Comparison of ENCODE assay signal across 17 cellular contexts in genomic region chr15:87080547-87080946, GRCh38.
DNase-seq lines count a peak whose midpoint lies in the region; ATAC-seq, FAIRE-seq and TF ChIP-seq lines count a peak whose summit lies in the region.
"Had no signal": no experiment of that assay in that cellular context is flagged by ENCODE, and none has a peak within 500 bp of the region (broad histone marks: within the 10 kb centered on the region; RNA-seq: fewer than 3 reads in every experiment).

No MANE protein-coding gene starts in this region.

- peak overlapping the region; percentile 20 for H3K27ac Mint-ChIP-seq in astrocyte (ENCODE audit: unreplicated experiment)
- H3K27ac Mint-ChIP-seq in effector memory CD8-positive, alpha-beta T cell, result no peak overlapping the region
- H3K27ac Mint-ChIP-seq: CD4-positive, CD25-positive, alpha-beta regulatory T cell had no signal

- H3K27me3 Mint-ChIP-seq in astrocyte (ENCODE audit: low read depth, unreplicated experiment), result no peaks in the 10 kb centered on the region
- H3K27me3 Mint-ChIP-seq in activated T-cell treated with anti-CD3 and anti-CD28 coated beads, Interleukin-2, amount 50 U/mL, for 4 hours (ENCODE audit: low read depth), result peaks cover 7% of the 10 kb centered on the region
- H3K27me3 Mint-ChIP-seq in effector memory CD8-positive, alpha-beta T cell, result peaks cover 5 to 8% of the 10 kb centered on the region in 2 donors
- H3K27me3 Mint-ChIP-seq: CD4-positive, CD25-positive, alpha-beta regulatory T cell had no signal

- H3K4me1 ChIP-seq in astrocyte (ENCODE audit: insufficient read depth, low read length), result no peaks in the 10 kb centered on the region
- H3K4me1 ChIP-seq in osteoblast (ENCODE audit: insufficient read depth, low read length), result no peaks in the 10 kb centered on the region
- no peaks in the 10 kb centered on the region for H3K4me1 ChIP-seq in mammary epithelial cell (ENCODE audit: insufficient read depth, low read length)
- H3K4me1 ChIP-seq: BLaER1 treated with 17β-estradiol and CSF1 and Interleukin-3, amounts not matched to agents 10 nM and 100 nM had no signal

- H3K9me3 ChIP-seq in astrocyte (ENCODE audit: insufficient read depth, low read depth, low read length), result no peaks in the 10 kb centered on the region
- H3K9me3 ChIP-seq in osteoblast (ENCODE audit: low read depth, low read length), result no peaks in the 10 kb centered on the region
- no peaks in the 10 kb centered on the region for H3K9me3 ChIP-seq in mammary epithelial cell (replicated peaks; ENCODE audit: insufficient read depth, low read length)
- H3K9me3 ChIP-seq: BLaER1 treated with 17β-estradiol and CSF1 and Interleukin-3, amounts not matched to agents 10 nM and 100 nM had no signal

- no TSS peak for BruUV-seq in mammary epithelial cell (replicated peaks; lab: Mats Ljungman, UMichigan)

- WGBS in mammary epithelial cell (ENCODE audit: low coverage, missing lambda C conversion rate), result 66% methylated on average over 5 of the region's 5 CpGs

- in situ Hi-C loops in mammary epithelial cell (cut with MboI; ENCODE audit: low sequenced_read_pairs in 2 of 2), result no loop called here

- ATAC-seq in activated T-cell treated with anti-CD3 and anti-CD28 coated beads, Interleukin-2, amount 50 U/mL, for 4 hours, result no peak
- no peak for ATAC-seq in effector memory CD8-positive, alpha-beta T cell (replicated peaks)
- ATAC-seq: GM12878 had no signal

- H4K20me1 ChIP-seq in astrocyte (ENCODE audit: insufficient read depth, low read length) (no peaks in the 10 kb centered on the region), osteoblast (ENCODE audit: insufficient read depth, low read length) (no peaks in the 10 kb centered on the region), mammary epithelial cell (ENCODE audit: insufficient read depth, low read length) (no peaks in the 10 kb centered on the region)
- H4K20me1 ChIP-seq: BLaER1 treated with 17β-estradiol and CSF1 and Interleukin-3, amounts not matched to agents 10 nM and 100 nM had no signal

- H3K4me3 ChIP-seq in astrocyte (ENCODE audit: insufficient read depth, low read depth, low read length) (no peak overlapping the region), osteoblast (ENCODE audit: insufficient read depth, low read length) (no peak overlapping the region), mammary epithelial cell (replicated peaks in 1 of 3; ENCODE audit: insufficient read depth in 1 of 3, low read depth in 2 of 3, low read length in 3 of 3) (no peak overlapping the region)
- H3K4me3 ChIP-seq: BLaER1 treated with 17β-estradiol and CSF1 and Interleukin-3, amounts not matched to agents 10 nM and 100 nM; GM12878 had no signal

- CTCF ChIA-PET in mammary epithelial cell (lab: Charles Lee; ENCODE audit: low non-redundant PET), result no interaction called here

- H3K27me3 ChIP-seq in astrocyte (ENCODE audit: insufficient read depth, low read length), result no peaks in the 10 kb centered on the region
- no peaks in the 10 kb centered on the region for H3K27me3 ChIP-seq in osteoblast (ENCODE audit: insufficient read depth, low read length)
- no peaks in the 10 kb centered on the region for H3K27me3 ChIP-seq in mammary epithelial cell (ENCODE audit: insufficient read depth, low read length)
- H3K27me3 ChIP-seq: BLaER1 treated with 17β-estradiol and CSF1 and Interleukin-3, amounts not matched to agents 10 nM and 100 nM had no signal

- dilution Hi-C loops in mammary epithelial cell (cut with HindIII; ENCODE audit: low sequenced_read_pairs), result no loop called here

- peaks cover 1% of the 10 kb centered on the region for H3K9me3 Mint-ChIP-seq in astrocyte (ENCODE audit: unreplicated experiment)
- no peaks in the 10 kb centered on the region for H3K9me3 Mint-ChIP-seq in activated T-cell treated with anti-CD3 and anti-CD28 coated beads, Interleukin-2, amount 50 U/mL, for 4 hours
- no peaks in the 10 kb centered on the region for H3K9me3 Mint-ChIP-seq in effector memory CD8-positive, alpha-beta T cell

- no peak for TF ChIP-seq CTCF in astrocyte (IDR thresholded peaks at IDR 0.05; ENCODE audit: insufficient read depth, low read depth, low read length)
- no peak for TF ChIP-seq CTCF in osteoblast (IDR thresholded peaks at IDR 0.05; ENCODE audit: extremely low read depth, low read depth, low read length)
- TF ChIP-seq CTCF in mammary epithelial cell (conservative IDR thresholded peaks at IDR 0.05 in 1 of 2, IDR thresholded peaks at IDR 0.05 in 1 of 2; ENCODE audit: extremely low read depth in 1 of 2, insufficient read depth in 1 of 2, low read depth in 1 of 2, low read length in 2 of 2), result no peak

- H3K9ac ChIP-seq in astrocyte (ENCODE audit: low read length) (no peak overlapping the region), mammary epithelial cell (ENCODE audit: insufficient read depth, low read length) (no peak overlapping the region)
- H3K9ac ChIP-seq: BLaER1 treated with 17β-estradiol and CSF1 and Interleukin-3, amounts not matched to agents 10 nM and 100 nM had no signal

- no peaks in the 10 kb centered on the region for H3K36me3 Mint-ChIP-seq in astrocyte (ENCODE audit: low read depth, unreplicated experiment)
- no peaks in the 10 kb centered on the region for H3K36me3 Mint-ChIP-seq in activated T-cell treated with anti-CD3 and anti-CD28 coated beads, Interleukin-2, amount 50 U/mL, for 4 hours (ENCODE audit: insufficient read depth)
- no peaks in the 10 kb centered on the region for H3K36me3 Mint-ChIP-seq in effector memory CD8-positive, alpha-beta T cell (ENCODE audit: insufficient read depth)
- H3K36me3 Mint-ChIP-seq: CD4-positive, CD25-positive, alpha-beta regulatory T cell had no signal

- H3K27ac ChIP-seq in astrocyte (ENCODE audit: low read depth, low read length), result no peak overlapping the region
- H3K27ac ChIP-seq in osteoblast (ENCODE audit: low read depth, low read length), result no peak overlapping the region
- H3K27ac ChIP-seq in mammary epithelial cell (ENCODE audit: insufficient read depth, low read depth, low read length), result no peak overlapping the region
- H3K27ac ChIP-seq: BLaER1 treated with 17β-estradiol and CSF1 and Interleukin-3, amounts not matched to agents 10 nM and 100 nM; HL-60 had no signal

- no peak overlapping the region for H3K4me3 Mint-ChIP-seq in astrocyte (ENCODE audit: unreplicated experiment)
- no peak overlapping the region for H3K4me3 Mint-ChIP-seq in activated T-cell treated with anti-CD3 and anti-CD28 coated beads, Interleukin-2, amount 50 U/mL, for 4 hours
- H3K4me3 Mint-ChIP-seq in effector memory CD8-positive, alpha-beta T cell, result no peak overlapping the region
- H3K4me3 Mint-ChIP-seq: CD4-positive, CD25-positive, alpha-beta regulatory T cell had no signal

- peaks cover 4% of the 10 kb centered on the region for H3K4me1 Mint-ChIP-seq in astrocyte (ENCODE audit: low read depth, unreplicated experiment)
- H3K4me1 Mint-ChIP-seq in activated T-cell treated with anti-CD3 and anti-CD28 coated beads, Interleukin-2, amount 50 U/mL, for 4 hours (ENCODE audit: low read depth), result no peaks in the 10 kb centered on the region
- H3K4me1 Mint-ChIP-seq in effector memory CD8-positive, alpha-beta T cell (ENCODE audit: low read depth in 2 of 2), result no peaks in the 10 kb centered on the region
- H3K4me1 Mint-ChIP-seq: CD4-positive, CD25-positive, alpha-beta regulatory T cell had no signal

- intact Hi-C loops in mammary epithelial cell (cut with micrococcal nuclease), result no loop called here

- no peaks in the 10 kb centered on the region for H3K36me3 ChIP-seq in astrocyte (ENCODE audit: insufficient read depth, low read length)
- no peaks in the 10 kb centered on the region for H3K36me3 ChIP-seq in osteoblast (ENCODE audit: insufficient read depth, low read length)
- H3K36me3 ChIP-seq in mammary epithelial cell (ENCODE audit: insufficient read depth, low read length), result no peaks in the 10 kb centered on the region
- H3K36me3 ChIP-seq: BLaER1 treated with 17β-estradiol and CSF1 and Interleukin-3, amounts not matched to agents 10 nM and 100 nM had no signal

- DNase-seq in HS-5 (ENCODE audit: low read depth), result peak; percentile 14
- DNase-seq in astrocyte (ENCODE audit: low read depth), result peak; percentile 14
- DNase-seq in glomerular visceral epithelial cell (ENCODE audit: extremely low spot score), result peak; percentile 18
- DNase-seq in osteoblast (ENCODE audit: insufficient read length, low spot score, missing footprints), result peak; percentile 6
- DNase-seq in RKO (ENCODE audit: low spot score), result no peak
- no peak for DNase-seq in activated T-cell treated with anti-CD3 and anti-CD28 coated beads, Interleukin-2, amount 50 U/mL, for 4 hours
- no peak for DNase-seq in effector memory CD8-positive, alpha-beta T cell
- no peak for DNase-seq in mammary epithelial cell
- DNase-seq: ACHN; Calu3; CD4-positive, CD25-positive, alpha-beta regulatory T cell; DMS 273 treated with DMSO at 0.1 percent for 48 hours; HCEC 1CT had no signal

- FAIRE-seq in astrocyte (lab: Jason Lieb, UNC), result no peak
- FAIRE-seq: GM12878, GM18507 had no signal

- H3K79me2 ChIP-seq in astrocyte (ENCODE audit: insufficient read depth, low read length) (no peaks in the 10 kb centered on the region), osteoblast (ENCODE audit: insufficient read depth, low read length) (no peaks in the 10 kb centered on the region), mammary epithelial cell (ENCODE audit: insufficient read depth, low read length) (no peaks in the 10 kb centered on the region)

- H2AFZ ChIP-seq in astrocyte (ENCODE audit: low read depth, low read length) (no peak overlapping the region), osteoblast (ENCODE audit: low read length) (no peak overlapping the region), mammary epithelial cell (ENCODE audit: low read depth, low read length) (no peak overlapping the region)

- H3K4me2 ChIP-seq in astrocyte (ENCODE audit: low read length), result no peak overlapping the region
- H3K4me2 ChIP-seq in osteoblast (ENCODE audit: insufficient read depth, low read length), result no peak overlapping the region
- no peak overlapping the region for H3K4me2 ChIP-seq in mammary epithelial cell (ENCODE audit: insufficient read depth, low read depth, low read length)
- H3K4me2 ChIP-seq: BLaER1 treated with 17β-estradiol and CSF1 and Interleukin-3, amounts not matched to agents 10 nM and 100 nM had no signal

Comparison
In these comparisons a context has a peak if more than half of its experiments do, and no peak if none do; other contexts are left out.
1. DNase-seq: peak in HS-5 (single experiment), astrocyte (single experiment), glomerular visceral epithelial cell (single experiment) and osteoblast (single experiment); none in RKO (single experiment), activated T-cell treated with anti-CD3 and anti-CD28 coated beads, Interleukin-2, amount 50 U/mL, for 4 hours (single experiment), effector memory CD8-positive, alpha-beta T cell (0 of 3) and mammary epithelial cell (single experiment).